ENCODE assay signal across 8 cellular contexts in the genomic region with DNA sequence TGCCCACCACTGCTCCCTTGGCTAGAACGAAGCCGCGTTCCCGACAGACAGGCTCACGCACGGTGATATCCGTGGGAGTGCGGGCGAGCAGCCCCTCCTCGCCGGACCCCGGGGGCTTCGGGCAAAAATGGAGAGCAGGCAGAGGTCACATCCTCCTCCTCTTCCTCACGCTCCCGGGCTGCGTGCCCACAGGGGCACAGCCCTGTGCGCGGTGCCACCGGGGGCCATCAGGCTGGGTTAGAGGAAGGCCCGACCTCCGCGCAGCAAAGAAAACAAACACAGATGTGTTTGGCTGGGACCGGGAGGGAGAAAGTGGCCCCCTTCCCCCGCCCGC. TPM values are rescaled to one million over a fixed set of nuclear protein-coding genes. Genes with fewer than 3 reads are reported as not detected.
A peak's percentile ranks its signal among the peaks of the same experiment; 100 is the strongest.
DNase-seq lines count a peak whose midpoint lies in the region; FAIRE-seq and TF ChIP-seq lines count a peak whose summit lies in the region.

No MANE protein-coding gene starts in this region.

- peaks cover 66% of the 10 kb centered on the region for H3K27me3 ChIP-seq in MM.1S (replicated peaks; ENCODE audit: insufficient read depth, low read length)
- H3K27me3 ChIP-seq in adrenal gland, result peaks cover 50% of the 10 kb centered on the region

- no peak for TF ChIP-seq POLR2A in adrenal gland (IDR thresholded peaks at IDR 0.05)

- 0 out of 2 replicates have a peak overlapping the region, but pooled peaks have one; percentile 42 for H2AFZ ChIP-seq in MM.1S (ENCODE audit: low read length)

- H3K4me2 ChIP-seq in MM.1S (ENCODE audit: low read depth, low read length), result peak overlapping the region; percentile 70

- H3K9me2 ChIP-seq in MM.1S (replicated peaks; ENCODE audit: insufficient read depth, low read length), result no peaks in the 10 kb centered on the region

- peak overlapping the region; percentile 53; the same call in 1 of the 2 replicates for H3K9ac ChIP-seq in ES-I3 (ENCODE audit: low read depth, low read length)
- H3K9ac ChIP-seq in MM.1S (ENCODE audit: low read length), result no peak overlapping the region

- peak overlapping the region; percentile 52 for H3K4me3 ChIP-seq in MM.1S (ENCODE audit: low read length)
- H3K4me3 ChIP-seq in epithelial cell of proximal tubule (ENCODE audit: low read depth, low read length), result peak overlapping the region; percentile 35
- H3K4me3 ChIP-seq in adrenal gland, result peak overlapping the region in 2 of 4 donors; percentile 28 to 76

- H3F3A ChIP-seq in MM.1S (ENCODE audit: insufficient read depth, low read length), result no peaks in the 10 kb centered on the region

- 0 to 3% (median 2%) methylated on average over 12 to 25 of the region's 25 CpGs for WGBS in adrenal gland, 4 donors

- no peak for TF ChIP-seq CTCF in MM.1S (IDR thresholded peaks at IDR 0.05; ENCODE audit: low read length)
- no peak for TF ChIP-seq CTCF in epithelial cell of proximal tubule (conservative IDR thresholded peaks at IDR 0.05; ENCODE audit: low read depth, low read length)
- no peak for TF ChIP-seq CTCF in adrenal gland (IDR thresholded peaks at IDR 0.05)

- peaks cover 18% of the 10 kb centered on the region for H3K4me1 ChIP-seq in ES-I3 (ENCODE audit: insufficient read depth, low read length)
- no peaks in the 10 kb centered on the region for H3K4me1 ChIP-seq in MM.1S (ENCODE audit: low read length)
- peaks cover 20 to 25% of the 10 kb centered on the region in 2 donors for H3K4me1 ChIP-seq in adrenal gland (replicated peaks in 1 of 2)

- DNase-seq in MM.1S (no peak), epithelial cell of proximal tubule (ENCODE audit: low read depth) (no peak), posterior vena cava (ENCODE audit: low spot score) (peak; percentile 74), NCI-H187 treated with DMSO at 0.1 percent for 48 hours (lab: John Stamatoyannopoulos, UW) (no peak), adrenal gland (no peak), DMS53 treated with DMSO at 0.1 percent for 48 hours (lab: John Stamatoyannopoulos, UW; ENCODE audit: unreplicated experiment) (no peak), RCC 7860 (ENCODE audit: low spot score) (no peak)

- H3K27ac ChIP-seq in MM.1S (ENCODE audit: low read length), result no peak overlapping the region
- H3K27ac ChIP-seq in adrenal gland, result no peak overlapping the region

- H4K20me1 ChIP-seq in MM.1S (ENCODE audit: insufficient read depth, low read length), result no peaks in the 10 kb centered on the region

- H3K9me3 ChIP-seq in ES-I3 (ENCODE audit: control insufficient read depth, insufficient read depth, low read length) (no peaks in the 10 kb centered on the region), MM.1S (replicated peaks; ENCODE audit: insufficient read depth, low read length) (no peaks in the 10 kb centered on the region), adrenal gland (replicated peaks in 1 of 3) (no peaks in the 10 kb centered on the region)

- intact Hi-C loops in posterior vena cava (cut with DNase I), result loop anchor here in 1 of 2 donors (10.0 kb wide), 1 partner anchor 74 kb away; no protein-coding TSS in a partner anchor
- intact Hi-C loops in adrenal gland (cut with DNase I), result no loop called here

- H3K36me3 ChIP-seq in ES-I3 (ENCODE audit: insufficient read depth, low read length) (no peaks in the 10 kb centered on the region), MM.1S (replicated peaks; ENCODE audit: insufficient read depth, low read length) (no peaks in the 10 kb centered on the region), adrenal gland (replicated peaks in 1 of 2) (no peaks in the 10 kb centered on the region)

- FAIRE-seq in RCC 7860 (lab: Jason Lieb, UNC), result no peak

- H3K79me2 ChIP-seq in MM.1S (ENCODE audit: low read length), result no peaks in the 10 kb centered on the region

RNA-seq across cellular contexts. Expression of a gene that starts 0.5 kb away (rescaled TPM):
- total RNA-seq in epithelial cell of proximal tubule, result 1.2 and 1.3 TPM in 2 replicates
- 10 to 100 TPM in 1 of 2 donors, 1 to 10 TPM in 1; 6.9 to 15.4 TPM for total RNA-seq in posterior vena cava
- total RNA-seq in adrenal gland, result under 1 TPM; 0.12 to 0.72 (median 0.28) TPM
- under 1 TPM; 0.13 to 0.84 (median 0.24) TPM for polyA plus RNA-seq in adrenal gland

RNA-seq across cellular contexts. Expression of a gene that starts 55.3 kb away (rescaled TPM):
- total RNA-seq in epithelial cell of proximal tubule (0.12 TPM in 1 of 2 replicates, not detected in the other), posterior vena cava (10 to 100 TPM; 15.2 to 18.0 TPM), adrenal gland (10 to 100 TPM; 12.1 to 51.7 (median 20.2) TPM)
- 10 to 100 TPM in 1 of 3 donors, 1 to 10 TPM in 2; 3.3 to 18.8 (median 5.3) TPM for polyA plus RNA-seq in adrenal gland

Comparison
In these comparisons a context has a peak if more than half of its experiments do, and no peak if none do; other contexts are left out.
1. RNA of a gene that starts 55.3 kb away (total RNA-seq): 12.1 to 51.7 TPM in adrenal gland and 15.2 to 18.0 TPM in posterior vena cava; 0.12 TPM in epithelial cell of proximal tubule; every median in the first group is over 10 times any median in the second.